ENCODE assay signal across 21 cellular contexts in the genomic region with DNA sequence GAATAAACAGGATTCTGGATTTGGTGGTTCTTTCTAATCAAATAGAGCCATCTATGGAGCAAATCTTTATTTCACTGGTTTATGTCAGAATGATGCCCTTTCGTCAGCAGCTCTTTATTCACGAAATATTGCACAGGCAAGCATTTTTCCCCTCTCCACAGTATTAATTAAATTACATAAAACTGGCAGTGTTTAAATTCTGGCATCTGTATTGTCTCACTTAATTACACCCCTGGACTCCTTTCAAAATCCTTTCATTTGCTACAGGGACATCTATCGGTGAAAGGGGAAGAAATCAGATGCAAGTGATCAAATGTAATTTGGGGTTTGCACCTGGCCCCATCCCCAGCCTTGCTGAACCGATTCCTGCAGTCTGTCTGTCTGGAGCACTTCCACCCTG.
DNase-seq lines count a peak whose midpoint lies in the region; ATAC-seq and TF ChIP-seq lines count a peak whose summit lies in the region.
"Had no signal": no experiment of that assay in that cellular context is flagged by ENCODE, and none has a peak within 500 bp of the region (broad histone marks: within the 10 kb centered on the region; RNA-seq: fewer than 3 reads in every experiment).

No MANE protein-coding gene starts in this region.

- DNase-seq in Right ventricle myocardium superior (no peak), left cardiac atrium (no peak), NCI-H1694 treated with DMSO at 0.1 percent for 48 hours (lab: John Stamatoyannopoulos, UW) (peak; percentile 31), breast epithelium (ENCODE audit: low spot score in 2 of 2) (no peak), AML-193 (lab: John Stamatoyannopoulos, UW) (no peak), HK-2 (ENCODE audit: unreplicated experiment) (no peak)
- DNase-seq: activated B cell treated with CpG ODN at 0.5 μM for 24 hours; activated CD4-positive, alpha-beta T cell treated with anti-CD3 and anti-CD28 coated beads, Interleukin-2, amount 50 U/mL, for 4 hours; activated CD8-positive, alpha-beta memory T cell treated with anti-CD3 and anti-CD28 coated beads, Interleukin-2, amount 50 U/mL, for 4 hours; activated naive CD8-positive, alpha-beta T cell treated with anti-CD3 and anti-CD28 coated beads, Interleukin-2, amount 10 ng/mL, durations not matched to agents 7 days and 5 days; esophagus squamous epithelium; GOT3; kidney glomerular epithelial cell; NCI-H187; NCI-H226; T-helper 9 cell; trophoblast cell had no signal

- TF ChIP-seq CTCF in brain (conservative IDR thresholded peaks at IDR 0.05), result no peak
- peak in 1 of 3 donors; percentile 18 for TF ChIP-seq CTCF in breast epithelium (IDR thresholded peaks at IDR 0.05)

- H3K4me1 ChIP-seq in skeletal muscle tissue (ENCODE audit: control insufficient read depth in 3 of 3, insufficient read depth in 3 of 3, low read length in 3 of 3) (peaks cover 0 to 3% (median 2%) of the 10 kb centered on the region in 3 donors), breast epithelium (no peaks in the 10 kb centered on the region)
- H3K4me1 ChIP-seq: BLaER1 treated with 17β-estradiol and CSF1 and Interleukin-3, amounts not matched to agents 10 nM and 100 nM; esophagus squamous epithelium had no signal

- H3K27ac ChIP-seq in skeletal muscle tissue (ENCODE audit: low read depth, low read length) (no peak overlapping the region), breast epithelium (no peak overlapping the region)
- H3K27ac ChIP-seq: BLaER1 treated with 17β-estradiol and CSF1 and Interleukin-3, amounts not matched to agents 10 nM and 100 nM; esophagus squamous epithelium had no signal

- no peaks in the 10 kb centered on the region for H3K27me3 Mint-ChIP-seq in brain
- H3K27me3 Mint-ChIP-seq: activated B cell treated with CpG ODN at 0.5 μM for 24 hours; activated naive CD8-positive, alpha-beta T cell treated with anti-CD3 and anti-CD28 coated beads, Interleukin-2, amount 10 ng/mL, durations not matched to agents 7 days and 5 days; memory B cell had no signal

- ATAC-seq in Right ventricle myocardium superior (ENCODE audit: poor library complexity) (peak; percentile 45), left cardiac atrium (no peak)

- peaks cover 0 to 32% (median 6%) of the 10 kb centered on the region in 5 experiments for H3K9me3 Mint-ChIP-seq in brain
- H3K9me3 Mint-ChIP-seq: activated naive CD8-positive, alpha-beta T cell treated with anti-CD3 and anti-CD28 coated beads, Interleukin-2, amount 10 ng/mL, durations not matched to agents 7 days and 5 days had no signal

- no peaks in the 10 kb centered on the region for H3K36me3 Mint-ChIP-seq in brain
- H3K36me3 Mint-ChIP-seq: activated naive CD8-positive, alpha-beta T cell treated with anti-CD3 and anti-CD28 coated beads, Interleukin-2, amount 10 ng/mL, durations not matched to agents 7 days and 5 days; memory B cell had no signal

- peak overlapping the region; percentile 39 to 62 (median 57) for H3K4me3 ChIP-seq in skeletal muscle tissue (ENCODE audit: low read length in 3 of 3)
- H3K4me3 ChIP-seq in breast epithelium, result no peak overlapping the region
- H3K4me3 ChIP-seq: BLaER1 treated with 17β-estradiol and CSF1 and Interleukin-3, amounts not matched to agents 10 nM and 100 nM; esophagus squamous epithelium had no signal

- H3K27ac Mint-ChIP-seq in brain, result peak overlapping the region; percentile 50 to 92 (median 83)
- H3K27ac Mint-ChIP-seq: activated B cell treated with CpG ODN at 0.5 μM for 24 hours; activated naive CD8-positive, alpha-beta T cell treated with anti-CD3 and anti-CD28 coated beads, Interleukin-2, amount 10 ng/mL, durations not matched to agents 7 days and 5 days; memory B cell had no signal

- peak overlapping the region in 2 of 3 donors; percentile 50 to 66 for H3K9ac ChIP-seq in skeletal muscle tissue (ENCODE audit: low read depth in 1 of 3, low read length in 3 of 3)
- H3K9ac ChIP-seq: BLaER1 treated with 17β-estradiol and CSF1 and Interleukin-3, amounts not matched to agents 10 nM and 100 nM had no signal

- intact Hi-C loops in Right ventricle myocardium superior (cut with DNase I), result no loop called here
- intact Hi-C loops in left cardiac atrium (cut with DNase I), result no loop called here
- intact Hi-C loops in breast epithelium (cut with DNase I; ENCODE audit: low total_unique reads), result no loop called here

- H3K36me3 ChIP-seq in skeletal muscle tissue (ENCODE audit: control insufficient read depth in 3 of 3, insufficient read depth in 3 of 3, low read length in 3 of 3) (no peaks in the 10 kb centered on the region), breast epithelium (no peaks in the 10 kb centered on the region)
- H3K36me3 ChIP-seq: BLaER1 treated with 17β-estradiol and CSF1 and Interleukin-3, amounts not matched to agents 10 nM and 100 nM; esophagus squamous epithelium had no signal

- H3K9me3 ChIP-seq in skeletal muscle tissue (ENCODE audit: control insufficient read depth in 3 of 3, low read length in 3 of 3) (no peaks in the 10 kb centered on the region), breast epithelium (no peaks in the 10 kb centered on the region)
- H3K9me3 ChIP-seq: esophagus squamous epithelium had no signal

- no peak overlapping the region for H3K4me3 Mint-ChIP-seq in brain
- H3K4me3 Mint-ChIP-seq: activated B cell treated with CpG ODN at 0.5 μM for 24 hours; activated naive CD8-positive, alpha-beta T cell treated with anti-CD3 and anti-CD28 coated beads, Interleukin-2, amount 10 ng/mL, durations not matched to agents 7 days and 5 days; memory B cell had no signal

- peaks cover 54% of the 10 kb centered on the region for H3K4me1 Mint-ChIP-seq in brain
- H3K4me1 Mint-ChIP-seq: activated B cell treated with CpG ODN at 0.5 μM for 24 hours; activated naive CD8-positive, alpha-beta T cell treated with anti-CD3 and anti-CD28 coated beads, Interleukin-2, amount 10 ng/mL, durations not matched to agents 7 days and 5 days; memory B cell had no signal

- H3K27me3 ChIP-seq in skeletal muscle tissue (ENCODE audit: control insufficient read depth in 3 of 3, insufficient read depth in 3 of 3, low read length in 3 of 3) (no peaks in the 10 kb centered on the region), breast epithelium (no peaks in the 10 kb centered on the region)
- H3K27me3 ChIP-seq: BLaER1 treated with 17β-estradiol and CSF1 and Interleukin-3, amounts not matched to agents 10 nM and 100 nM; esophagus squamous epithelium had no signal

- no peak for TF ChIP-seq POLR2A in breast epithelium (IDR thresholded peaks at IDR 0.05)

Comparison
In these comparisons a context has a peak if more than half of its experiments do, and no peak if none do; other contexts are left out.
1. H3K4me3 ChIP-seq: peak in skeletal muscle tissue (3 of 3); none in breast epithelium (0 of 3).